Comparison of ENCODE assay signal across 7 cellular contexts in the genomic region with DNA sequence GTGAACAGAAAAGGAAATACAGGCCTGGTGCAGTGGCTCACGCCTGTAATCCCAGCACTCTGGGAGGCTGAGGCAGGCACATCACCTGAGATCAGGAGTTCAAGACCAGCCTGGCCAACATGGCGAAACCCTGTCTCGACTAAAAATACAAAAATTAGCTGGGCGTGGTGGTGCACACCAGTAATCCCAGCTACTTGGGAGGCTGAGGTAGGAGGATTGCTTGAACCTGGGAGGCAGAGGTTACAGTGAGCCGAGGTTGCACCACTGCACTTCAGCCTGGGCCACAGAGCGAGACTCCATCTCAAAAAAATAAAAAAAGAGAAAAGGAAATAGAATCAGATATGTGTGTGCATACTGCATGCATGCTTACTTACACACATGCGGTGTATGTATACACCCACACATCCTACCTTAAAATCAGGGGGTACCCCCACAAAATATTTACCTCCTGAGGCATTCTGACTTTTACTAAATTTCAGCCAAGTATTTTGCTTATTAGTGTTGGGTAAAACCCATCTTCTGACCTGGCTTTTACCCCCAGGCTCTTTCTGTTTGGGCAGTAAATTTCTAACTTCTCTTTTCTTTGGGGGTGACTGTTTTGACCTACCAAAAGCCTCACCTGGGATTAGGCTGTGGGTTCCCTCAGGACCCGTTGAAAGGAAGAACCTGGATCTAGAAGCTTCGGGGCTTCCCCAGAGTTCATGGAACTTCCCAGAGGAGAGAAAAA.
DNase-seq lines count a peak whose midpoint lies in the region; ATAC-seq and TF ChIP-seq lines count a peak whose summit lies in the region.
"Not testable (repeated sequence)": the region's sequence is repeated elsewhere in the genome, so short reads cannot be mapped to it uniquely, and the experiment has no call there.

No MANE protein-coding gene starts in this region.

- H3K4me1 ChIP-seq in HUES48 (ENCODE audit: control insufficient read depth, insufficient read depth, low read length) (peaks cover 10% of the 10 kb centered on the region), neuron (ENCODE audit: insufficient read depth, low read length) (peaks cover 12% of the 10 kb centered on the region)

- ATAC-seq in GM18520 (IDR thresholded peaks at IDR 0.05; ENCODE audit: unreplicated experiment) = peak; percentile 28
- ATAC-seq in activated T-helper 17 cell treated with anti-CD3 and anti-CD28 coated beads, Interleukin-2, amount 50 U/mL, for 72 hours (replicated peaks); central memory CD8-positive, alpha-beta T cell (replicated peaks; ENCODE audit: extremely low read depth, poor library complexity, severe bottlenecking); memory B cell (ENCODE audit: low read depth): not testable (repeated sequence)

- H3K36me3 ChIP-seq in GM06990 (ENCODE audit: control insufficient read depth, insufficient read depth, low read length); HUES48 (ENCODE audit: control insufficient read depth, insufficient read depth, low read length); neuron (ENCODE audit: insufficient read depth, low read length): not testable (repeated sequence)

- H3K27me3 Mint-ChIP-seq in activated T-helper 17 cell treated with anti-CD3 and anti-CD28 coated beads, Interleukin-2, amount 50 U/mL, for 72 hours; central memory CD8-positive, alpha-beta T cell; memory B cell: not testable (repeated sequence)

- H2AFZ ChIP-seq in neuron (ENCODE audit: low read depth, low read length) = not testable (repeated sequence)

- peak; percentile 60 for DNase-seq in GM06990 (ENCODE audit: extremely low read depth, insufficient read length)
- not testable (repeated sequence) for DNase-seq in central memory CD8-positive, alpha-beta T cell (ENCODE audit: low spot score in 2 of 2); memory B cell (ENCODE audit: low spot score in 2 of 2)

- TF ChIP-seq CTCF in GM06990 (IDR thresholded peaks at IDR 0.05; ENCODE audit: insufficient read depth, low read length, poor library complexity, severe bottlenecking) = not testable (repeated sequence)

- H3K4me3 Mint-ChIP-seq in activated T-helper 17 cell treated with anti-CD3 and anti-CD28 coated beads, Interleukin-2, amount 50 U/mL, for 72 hours; central memory CD8-positive, alpha-beta T cell: not testable (repeated sequence)
- H3K4me3 Mint-ChIP-seq in memory B cell = peak overlapping the region; percentile 39

- H3K36me3 Mint-ChIP-seq in activated T-helper 17 cell treated with anti-CD3 and anti-CD28 coated beads, Interleukin-2, amount 50 U/mL, for 72 hours (ENCODE audit: low read depth) = peaks cover 33% of the 10 kb centered on the region
- H3K36me3 Mint-ChIP-seq in central memory CD8-positive, alpha-beta T cell (ENCODE audit: insufficient read depth) = peaks cover 21% of the 10 kb centered on the region
- not testable (repeated sequence) for H3K36me3 Mint-ChIP-seq in memory B cell

- H3K4me1 Mint-ChIP-seq in activated T-helper 17 cell treated with anti-CD3 and anti-CD28 coated beads, Interleukin-2, amount 50 U/mL, for 72 hours = not testable (repeated sequence)
- peaks cover 35% of the 10 kb centered on the region for H3K4me1 Mint-ChIP-seq in central memory CD8-positive, alpha-beta T cell
- H3K4me1 Mint-ChIP-seq in memory B cell = peaks cover 24% of the 10 kb centered on the region

- peak overlapping the region; percentile 9 for H3K27ac Mint-ChIP-seq in activated T-helper 17 cell treated with anti-CD3 and anti-CD28 coated beads, Interleukin-2, amount 50 U/mL, for 72 hours
- H3K27ac Mint-ChIP-seq in central memory CD8-positive, alpha-beta T cell (ENCODE audit: low read depth) = peak overlapping the region; percentile 44
- H3K27ac Mint-ChIP-seq in memory B cell = peak overlapping the region; percentile 10

- H3K9ac ChIP-seq in HUES48 (ENCODE audit: low read depth, low read length) = not testable (repeated sequence)

- not testable (repeated sequence) for H3K9me3 ChIP-seq in HUES48 (ENCODE audit: control insufficient read depth, insufficient read depth, low read length); neuron (ENCODE audit: low read length)

- peak overlapping the region; percentile 56 for H3K27ac ChIP-seq in HUES48 (ENCODE audit: low read depth, low read length)

- not testable (repeated sequence) for H3K4me3 ChIP-seq in GM06990 (replicated peaks; ENCODE audit: low read depth, low read length); HUES48 (ENCODE audit: low read depth, low read length)
- H3K4me3 ChIP-seq in neuron (ENCODE audit: low read length) = peak overlapping the region; percentile 18

- H3K9me3 Mint-ChIP-seq in activated T-helper 17 cell treated with anti-CD3 and anti-CD28 coated beads, Interleukin-2, amount 50 U/mL, for 72 hours; central memory CD8-positive, alpha-beta T cell; memory B cell: not testable (repeated sequence)

- not testable (repeated sequence) for H3K27me3 ChIP-seq in GM06990 (replicated peaks; ENCODE audit: control insufficient read depth, insufficient read depth, low read length); HUES48 (ENCODE audit: control insufficient read depth, insufficient read depth, low read length); neuron (ENCODE audit: insufficient read depth, low read length)
